ENCODE assay signal across 19 cellular contexts in genomic region chr16:9437115-9437514, GRCh38.
DNase-seq lines count a peak whose midpoint lies in the region; ATAC-seq and TF ChIP-seq lines count a peak whose summit lies in the region.
"Had no signal": no experiment of that assay in that cellular context is flagged by ENCODE, and none has a peak within 500 bp of the region (broad histone marks: within the 10 kb centered on the region; RNA-seq: fewer than 3 reads in every experiment).

No MANE protein-coding gene starts in this region.

- H3K9me3 ChIP-seq in HCT116 (ENCODE audit: control insufficient read depth in 1 of 2, insufficient read depth in 1 of 2, low read depth in 1 of 2, low read length in 2 of 2) (no peaks in the 10 kb centered on the region), hepatocyte (ENCODE audit: low read depth) (no peaks in the 10 kb centered on the region)
- H3K9me3 ChIP-seq: prostate gland, thoracic aorta had no signal

- TF ChIP-seq POLR2A in HCT116 (IDR thresholded peaks at IDR 0.05; ENCODE audit: borderline replicate concordance, extremely low read depth, insufficient read depth, insufficient read length): no peak

- H2AFZ ChIP-seq in HCT116 (ENCODE audit: low read depth, low read length, poor library complexity, severe bottlenecking) (no peak overlapping the region), hepatocyte (no peak overlapping the region)

- POLR2A ChIA-PET in HCT116 (lab: Charles Lee): no interaction called here

- H3K27me3 ChIP-seq in HCT116 (ENCODE audit: insufficient read depth, low read length) (peaks cover 18% of the 10 kb centered on the region), hepatocyte (no peaks in the 10 kb centered on the region)

- TF ChIP-seq CTCF in HCT116 (IDR thresholded peaks at IDR 0.05 in 2 of 3, conservative IDR thresholded peaks at IDR 0.05 in 1 of 3; ENCODE audit: borderline replicate concordance in 1 of 3, insufficient read depth in 1 of 3, low read depth in 2 of 3, low read length in 2 of 3): no peak
- no peak for TF ChIP-seq CTCF in hepatocyte (IDR thresholded peaks at IDR 0.05; ENCODE audit: poor library complexity)

- H3K36me3 ChIP-seq in HCT116 (ENCODE audit: control insufficient read depth in 1 of 2, insufficient read depth in 2 of 2, low read length in 2 of 2) (no peaks in the 10 kb centered on the region), hepatocyte (replicated peaks; ENCODE audit: insufficient read depth, low read depth) (no peaks in the 10 kb centered on the region)
- H3K36me3 ChIP-seq: left ventricle myocardium inferior, prostate gland, thoracic aorta had no signal

- H3K4me2 ChIP-seq in HCT116 (ENCODE audit: low read length) (peak overlapping the region; percentile 36), hepatocyte (no peak overlapping the region)

- TF ChIP-seq RAD21 in HCT116 (IDR thresholded peaks at IDR 0.05; ENCODE audit: low read depth): no peak

- no TSS peak for BruUV-seq in HCT116 (replicated peaks; lab: Mats Ljungman, UMichigan)

- WGBS in hepatocyte (ENCODE audit: low lambda C conversion rate, missing lambda C conversion rate): 76% methylated on average over 4 of the region's 4 CpGs

- RAD21 ChIA-PET in HCT116 (lab: Charles Lee; ENCODE audit: low non-redundant PET in 1 of 2, low total read pairs in 2 of 2, uncharacterized antibody in 2 of 2, unreplicated experiment in 2 of 2): no interaction called here

- H4K20me1 ChIP-seq in HCT116 (ENCODE audit: insufficient read depth) (no peaks in the 10 kb centered on the region; the same call in 1 of the 2 replicates), hepatocyte (ENCODE audit: insufficient read depth, poor library complexity, severe bottlenecking) (no peaks in the 10 kb centered on the region)

- H3K79me2 ChIP-seq in HCT116 (ENCODE audit: insufficient read depth, low read length) (no peaks in the 10 kb centered on the region), hepatocyte (no peaks in the 10 kb centered on the region)

- ATAC-seq in HCT116: peak; percentile 67
- no peak for ATAC-seq in HG02870 (IDR thresholded peaks at IDR 0.05; ENCODE audit: unreplicated experiment)
- ATAC-seq in GM21737 (IDR thresholded peaks at IDR 0.05; ENCODE audit: unreplicated experiment): no peak
- ATAC-seq: stimulated activated memory B cell treated with anti-CD40 and anti-IgM and Interleukin-4, amounts not matched to agents 10 μg/mL and 1 μg/mL and 100 μg/mL, for 72 hours had no signal

- intact Hi-C loops in HCT116 (cut with micrococcal nuclease): no loop called here

- H3K27ac ChIP-seq in HCT116 (ENCODE audit: low read depth, low read length) (no peak overlapping the region), hepatocyte (no peak overlapping the region)
- H3K27ac ChIP-seq: left ventricle myocardium inferior, prostate gland, thoracic aorta had no signal

- DNase-seq in ACHN (peak; percentile 7), HCT116 (ENCODE audit: low read depth, low spot score) (peak; percentile 37), NCI-H82 treated with DMSO at 0.1 percent for 48 hours (lab: John Stamatoyannopoulos, UW; ENCODE audit: unreplicated experiment) (peak; percentile 9), hepatocyte (ENCODE audit: low spot score) (peak; percentile 23), germinal center (ENCODE audit: low spot score) (no peak), KBM-7 (no peak)
- DNase-seq: activated CD8-positive, alpha-beta memory T cell treated with anti-CD3 and anti-CD28 coated beads, Interleukin-2, amount 50 U/mL, for 4 hours; activated naive CD8-positive, alpha-beta T cell treated with anti-CD3 and anti-CD28 coated beads for 36 hours; GDM1; left ventricle myocardium inferior; MV-4-11; NCI-H1930; nephron progenitor cell; SHP77 treated with DMSO at 0.1 percent for 48 hours had no signal

- H3K4me3 ChIP-seq in HCT116 (replicated peaks in 1 of 2; ENCODE audit: low read depth in 1 of 2, low read length in 2 of 2) (no peak overlapping the region), hepatocyte (no peak overlapping the region)
- H3K4me3 ChIP-seq: left ventricle myocardium inferior, prostate gland, thoracic aorta had no signal

- H3K9me2 ChIP-seq in HCT116 (ENCODE audit: insufficient read depth) (no peaks in the 10 kb centered on the region), hepatocyte (replicated peaks; ENCODE audit: insufficient read depth) (no peaks in the 10 kb centered on the region)

- H3K9ac ChIP-seq in HCT116 (ENCODE audit: low read length): no peak overlapping the region

- CTCF ChIA-PET in HCT116 (lab: Charles Lee): no interaction called here

- H3K4me1 ChIP-seq in HCT116 (ENCODE audit: control insufficient read depth in 1 of 2, insufficient read depth in 2 of 2, low read length in 2 of 2) (no peaks in the 10 kb centered on the region), hepatocyte (ENCODE audit: insufficient read depth) (no peaks in the 10 kb centered on the region)
- H3K4me1 ChIP-seq: left ventricle myocardium inferior, prostate gland had no signal

- in situ Hi-C loops in ACHN (cut with HindIII; ENCODE audit: low pct_ligation_motif_present, low pct_unique_long_range_greater_than_20kb, low sequenced_read_pairs) (no loop called here), KBM-7 (cut with MboI; ENCODE audit: low pct_unique_long_range_greater_than_20kb, low sequenced_read_pairs) (no loop called here)

TF ChIP-seq in HCT116, 20 proteins besides CTCF, POLR2A, EP300 and RAD21:
- TF ChIP-seq SP1 (IDR thresholded peaks at IDR 0.05; ENCODE audit: low read depth) (0 out of 2 replicates have a peak, but pooled peaks have one; percentile 19), SRF (IDR thresholded peaks at IDR 0.05; ENCODE audit: low read depth) (peak; percentile 87), CBX3 (IDR thresholded peaks at IDR 0.05; ENCODE audit: low read depth) (0 out of 2 replicates have a peak, but pooled peaks have one; percentile 32), ZBTB33 (IDR thresholded peaks at IDR 0.05; ENCODE audit: extremely low read depth, insufficient replicate concordance, low read length) (no peak)

Comparison
In these comparisons a context has a peak if more than half of its experiments do, and no peak if none do; other contexts are left out.
1. DNase-seq: peak in ACHN (single experiment), HCT116 (single experiment), NCI-H82 treated with DMSO at 0.1 percent for 48 hours (single experiment) and hepatocyte (single experiment); none in germinal center (single experiment) and KBM-7 (single experiment).